8 cellular contexts compared by ENCODE assay signal in genomic region chr2:216114476-216115223, GRCh38. TPM values are rescaled to one million over a fixed set of nuclear protein-coding genes. Genes with fewer than 3 reads are reported as not detected.
A peak's percentile ranks its signal among the peaks of the same experiment; 100 is the strongest.
DNase-seq lines count a peak whose midpoint lies in the region; FAIRE-seq and TF ChIP-seq lines count a peak whose summit lies in the region.

No MANE protein-coding gene starts in this region.

- peak; percentile 99 for DNase-seq in COR-L47 (lab: John Stamatoyannopoulos, UW)
- DNase-seq in GM20000 (ENCODE audit: low spot score): peak; percentile 92
- DNase-seq in NOMO-1 treated with dmso at 0.1 percent for 144 hours (lab: John Stamatoyannopoulos, UW; ENCODE audit: unreplicated experiment): peak; percentile 92
- peak; percentile 95 for DNase-seq in activated CD8-positive, alpha-beta memory T cell treated with anti-CD3 and anti-CD28 coated beads, Interleukin-2, amount 50 U/mL, for 24 hours (ENCODE audit: extremely low read depth)
- DNase-seq in stimulated activated CD8-positive, alpha-beta memory T cell treated with anti-CD3 and anti-CD28 coated beads, Interleukin-15, amount 100 ng/mL, for 24 hours (ENCODE audit: low read depth): peak; percentile 91

- H3K27ac ChIP-seq in HUES48 (ENCODE audit: low read depth, low read length) (peak overlapping the region; percentile 89), mesodermal cell (ENCODE audit: low read depth, low read length, severe bottlenecking) (peak overlapping the region; percentile 96)

- peak; percentile 85 for TF ChIP-seq CTCF in GM20000 (IDR thresholded peaks at IDR 0.05; ENCODE audit: extremely low read depth, missing control alignments)

- FAIRE-seq in endometrium (lab: Jason Lieb, UNC): peak; percentile 96

- H3K9me3 ChIP-seq in HUES48 (ENCODE audit: control insufficient read depth, insufficient read depth, low read length) (no peaks in the 10 kb centered on the region), mesodermal cell (ENCODE audit: control insufficient read depth, low read length) (no peaks in the 10 kb centered on the region)

- H3K4me1 ChIP-seq in HUES48 (ENCODE audit: control insufficient read depth, insufficient read depth, low read length) (peaks cover 25% of the 10 kb centered on the region), mesodermal cell (ENCODE audit: control insufficient read depth, insufficient read depth, low read length, poor library complexity, severe bottlenecking) (peaks cover 18% of the 10 kb centered on the region)

- WGBS in mesodermal cell (ENCODE audit: insufficient coverage in 2 of 2), 2 experiments: 23 to 31% methylated on average over 17 to 18 of the region's 28 CpGs

- H3K4me3 ChIP-seq in HUES48 (ENCODE audit: low read depth, low read length): peak overlapping the region; percentile 51
- H3K4me3 ChIP-seq in mesodermal cell (ENCODE audit: extremely low read depth, insufficient read depth, low read length, poor library complexity, severe bottlenecking): peak overlapping the region; percentile 32

- H3K9ac ChIP-seq in HUES48 (ENCODE audit: low read depth, low read length): peak overlapping the region; percentile 95

- no peaks in the 10 kb centered on the region for H3K27me3 ChIP-seq in HUES48 (ENCODE audit: control insufficient read depth, insufficient read depth, low read length)

- peaks cover 88% of the 10 kb centered on the region for H3K36me3 ChIP-seq in HUES48 (ENCODE audit: control insufficient read depth, insufficient read depth, low read length)
- H3K36me3 ChIP-seq in mesodermal cell (ENCODE audit: control insufficient read depth, insufficient read depth, low read length): peaks cover 84% of the 10 kb centered on the region

RNA-seq across cellular contexts. Expression of gene XRCC5, which starts 5.5 kb away (rescaled TPM):
- polyA plus RNA-seq in mesodermal cell (2013, experiment 1 of 2): 312 TPM
- 324 TPM for polyA plus RNA-seq in mesodermal cell (2013, experiment 2 of 2)

RNA-seq across cellular contexts. Expression of gene TMEM169, which starts 32.9 kb away (rescaled TPM):
- polyA plus RNA-seq in mesodermal cell (2013, experiment 1 of 2): 8.5 TPM
- polyA plus RNA-seq in mesodermal cell (2013, experiment 2 of 2): 9.6 TPM

RNA-seq across cellular contexts. Expression of gene PECR, which starts 33.0 kb away (rescaled TPM):
- 8.6 TPM for polyA plus RNA-seq in mesodermal cell (2013, experiment 1 of 2)
- polyA plus RNA-seq in mesodermal cell (2013, experiment 2 of 2): 10.9 TPM

Comparison
In these comparisons a context has a peak if more than half of its experiments do, and no peak if none do; other contexts are left out.
1. Peak in every context shown above with its lines: DNase-seq, H3K4me3 ChIP-seq and H3K27ac ChIP-seq.